ENCODE assay signal across 17 cellular contexts in genomic region chr2:230907361-230908093, GRCh38. TPM values are rescaled to one million over a fixed set of nuclear protein-coding genes. Genes with fewer than 3 reads are reported as not detected.
DNase-seq lines count a peak whose midpoint lies in the region; ATAC-seq, FAIRE-seq and TF ChIP-seq lines count a peak whose summit lies in the region.
"Had no signal": no experiment of that assay in that cellular context is flagged by ENCODE, and none has a peak within 500 bp of the region (broad histone marks: within the 10 kb centered on the region; RNA-seq: fewer than 3 reads in every experiment).

No MANE protein-coding gene starts in this region.

- POLR2A ChIA-PET in IMR-90 (lab: Charles Lee; ENCODE audit: unreplicated experiment) = no interaction called here

- H3K9me3 ChIP-seq in BLaER1 treated with 17β-estradiol and CSF1 and Interleukin-3, amounts not matched to agents 10 nM and 100 nM (replicated peaks in 1 of 11) = peaks cover 0 to 7% (median 0%) of the 10 kb centered on the region in 11 experiments; a peak in 2 of 22 replicates
- H3K9me3 ChIP-seq in IMR-90 (ENCODE audit: control insufficient read depth, insufficient read depth, low read length) (no peaks in the 10 kb centered on the region), Karpas-422 (ENCODE audit: low read length) (no peaks in the 10 kb centered on the region)
- H3K9me3 ChIP-seq: BE2C, left lung had no signal

- no peaks in the 10 kb centered on the region for H3K79me2 ChIP-seq in Karpas-422 (ENCODE audit: low read length)

- WGBS in IMR-90 (ENCODE audit: extremely low coverage in 2 of 2, insufficient read length in 1 of 2), 2 experiments = 100% methylated on average over 2 of the region's 16 CpGs; no CpG with 5 or more reads in 1 of the 2 experiments

- H3K9me1 ChIP-seq in IMR-90 (ENCODE audit: insufficient read depth, low read length) = peaks cover 14% of the 10 kb centered on the region

- H3K18ac ChIP-seq in IMR-90 (ENCODE audit: low read depth, low read length) = no peak overlapping the region

- H3K9ac ChIP-seq in BLaER1 treated with 17β-estradiol and CSF1 and Interleukin-3, amounts not matched to agents 10 nM and 100 nM = peak overlapping the region in 9 of 11 experiments; percentile 55 to 77 (median 72); a peak in 18 of 22 replicates
- H3K9ac ChIP-seq in IMR-90 (ENCODE audit: low read depth, low read length) = no peak overlapping the region
- no peak overlapping the region for H3K9ac ChIP-seq in Karpas-422 (ENCODE audit: low read length)

- peak overlapping the region in 9 of 10 experiments; percentile 1 to 69 (median 54); a peak in 15 of 20 replicates for H3K4me3 ChIP-seq in BLaER1 treated with 17β-estradiol and CSF1 and Interleukin-3, amounts not matched to agents 10 nM and 100 nM
- H3K4me3 ChIP-seq in IMR-90 (ENCODE audit: insufficient read depth, low read depth, low read length) (no peak overlapping the region), Karpas-422 (ENCODE audit: low read length) (no peak overlapping the region)
- H3K4me3 ChIP-seq: cardiac muscle cell, left lung had no signal

- CTCF ChIA-PET in IMR-90 (lab: Yijun Ruan, JAX) = no interaction called here

- peak overlapping the region in 1 of 2 experiments; percentile 5; a peak in 2 of 4 replicates for H4K8ac ChIP-seq in IMR-90 (ENCODE audit: low read depth in 2 of 2, low read length in 2 of 2)

- no peak overlapping the region for H2BK120ac ChIP-seq in IMR-90 (ENCODE audit: low read depth, low read length)

- peak overlapping the region in 9 of 11 experiments; percentile 79 to 95 (median 86); a peak in 18 of 22 replicates for H3K27ac ChIP-seq in BLaER1 treated with 17β-estradiol and CSF1 and Interleukin-3, amounts not matched to agents 10 nM and 100 nM
- H3K27ac ChIP-seq in IMR-90 (ENCODE audit: insufficient read depth, low read length) = no peak overlapping the region
- peak overlapping the region; percentile 17 for H3K27ac ChIP-seq in angular gyrus (ENCODE audit: low read depth, low read length)
- H3K27ac ChIP-seq in Karpas-422 (ENCODE audit: low read length) = no peak overlapping the region
- H3K27ac ChIP-seq: cardiac muscle cell, left lung had no signal

- TF ChIP-seq POLR2A in IMR-90 (IDR thresholded peaks at IDR 0.05; ENCODE audit: low read depth, low read length) (no peak), GM12891 (IDR thresholded peaks at IDR 0.05; ENCODE audit: low read depth, low read length) (no peak)

- no peaks in the 10 kb centered on the region for H3K79me1 ChIP-seq in IMR-90 (ENCODE audit: low read depth in 1 of 2, low read length in 2 of 2)

- no peak for DNase-seq in IMR-90
- DNase-seq in posterior vena cava (ENCODE audit: low spot score) = peak; percentile 70
- no peak for DNase-seq in SW 1271 (lab: John Stamatoyannopoulos, UW)
- no peak for DNase-seq in GM12891 (ENCODE audit: insufficient read length, low spot score)
- DNase-seq in Karpas-422 = no peak
- DNase-seq in DMS79 treated with DMSO at 0.1 percent for 48 hours (lab: John Stamatoyannopoulos, UW) = no peak
- DNase-seq: effector memory CD8-positive, alpha-beta T cell; KG1; NCI-H2227 treated with DMSO at 0.1 percent for 48 hours; SHP77 had no signal

- in situ Hi-C loops in IMR-90 (cut with MboI; ENCODE audit: low sequenced_read_pairs) = no loop called here

- peaks cover 56 to 79% (median 64%) of the 10 kb centered on the region in 10 experiments for H3K4me1 ChIP-seq in BLaER1 treated with 17β-estradiol and CSF1 and Interleukin-3, amounts not matched to agents 10 nM and 100 nM
- H3K4me1 ChIP-seq in IMR-90 (ENCODE audit: control insufficient read depth, insufficient read depth, low read length) = peaks cover 6% of the 10 kb centered on the region
- peaks cover 73% of the 10 kb centered on the region for H3K4me1 ChIP-seq in Karpas-422 (ENCODE audit: low read length)
- H3K4me1 ChIP-seq: left lung had no signal

- peak overlapping the region; percentile 72; the same call in 1 of the 2 replicates for H4K91ac ChIP-seq in IMR-90 (ENCODE audit: insufficient read depth, low read depth, low read length)

- peak overlapping the region; percentile 92 for H2AK5ac ChIP-seq in IMR-90 (ENCODE audit: low read depth, low read length)

- dilution Hi-C loops in IMR-90 (cut with HindIII; ENCODE audit: low sequenced_read_pairs, unreplicated experiment) = no loop called here

- no peaks in the 10 kb centered on the region for H4K20me1 ChIP-seq in BLaER1 treated with 17β-estradiol and CSF1 and Interleukin-3, amounts not matched to agents 10 nM and 100 nM
- no peaks in the 10 kb centered on the region for H4K20me1 ChIP-seq in IMR-90 (ENCODE audit: insufficient read depth, low read length)
- H4K20me1 ChIP-seq in Karpas-422 (ENCODE audit: insufficient read depth, low read depth, low read length) = no peaks in the 10 kb centered on the region

- no peaks in the 10 kb centered on the region for H3K9me2 ChIP-seq in Karpas-422 (replicated peaks; ENCODE audit: insufficient read depth, low read length)

- H3K23ac ChIP-seq in IMR-90 (ENCODE audit: low read depth, low read length) = no peak overlapping the region

- no peak for ATAC-seq in IMR-90 (ENCODE audit: low read depth)
- ATAC-seq: effector memory CD8-positive, alpha-beta T cell; left lung had no signal

- H2AFZ ChIP-seq in IMR-90 (replicated peaks; ENCODE audit: low read length, poor library complexity) = peak overlapping the region; percentile 35
- no peak overlapping the region for H2AFZ ChIP-seq in Karpas-422 (ENCODE audit: low read length)

- peak overlapping the region; percentile 75; the same call in 1 of the 2 replicates for H3K14ac ChIP-seq in IMR-90 (replicated peaks; ENCODE audit: low read depth, low read length)

- H3K56ac ChIP-seq in IMR-90 (ENCODE audit: extremely low read depth, insufficient read depth, low read length) = no peak overlapping the region

- peak overlapping the region; percentile 60; the same call in 1 of the 2 replicates for H2BK20ac ChIP-seq in IMR-90 (ENCODE audit: low read depth, low read length)

- peak overlapping the region; percentile 90 for H3K4ac ChIP-seq in IMR-90 (ENCODE audit: low read depth, low read length)

- FAIRE-seq in GM12891 (lab: Jason Lieb, UNC) = no peak
- FAIRE-seq: GM18507 had no signal

- H3K4me2 ChIP-seq in BLaER1 treated with 17β-estradiol and CSF1 and Interleukin-3, amounts not matched to agents 10 nM and 100 nM = peak overlapping the region; percentile 86 to 98 (median 95)
- H3K4me2 ChIP-seq in IMR-90 (ENCODE audit: low read depth, low read length) (no peak overlapping the region), Karpas-422 (ENCODE audit: low read depth, low read length, poor library complexity, severe bottlenecking) (no peak overlapping the region)

- no TSS peak for BruUV-seq in IMR-90 (replicated peaks; lab: Mats Ljungman, UMichigan)

- H2BK15ac ChIP-seq in IMR-90 (ENCODE audit: low read depth, low read length) = no peak overlapping the region

- H3K36me3 ChIP-seq in BLaER1 treated with 17β-estradiol and CSF1 and Interleukin-3, amounts not matched to agents 10 nM and 100 nM = no peaks in the 10 kb centered on the region
- H3K36me3 ChIP-seq in IMR-90 (ENCODE audit: control insufficient read depth, insufficient read depth, low read length) = no peaks in the 10 kb centered on the region
- H3K36me3 ChIP-seq in Karpas-422 (ENCODE audit: insufficient read depth, low read length) = no peaks in the 10 kb centered on the region
- H3K36me3 ChIP-seq: BE2C, cardiac muscle cell, left lung had no signal

- no peak for TF ChIP-seq RAD21 in IMR-90 (IDR thresholded peaks at IDR 0.05; ENCODE audit: low read length)

- H2AK9ac ChIP-seq in IMR-90 (replicated peaks; ENCODE audit: low read depth, low read length, poor library complexity) = peak overlapping the region; percentile 12

- intact Hi-C loops in IMR-90 (cut with micrococcal nuclease) = loop anchor here (10.0 kb wide), 1 partner anchor 547 kb away; no protein-coding TSS in a partner anchor
- intact Hi-C loops in posterior vena cava (cut with DNase I) = loop anchor here (5.0 to 10.0 kb wide), 2 partner anchors 77 to 80 kb away; no protein-coding TSS in a partner anchor

- no peak for TF ChIP-seq CTCF in IMR-90 (conservative IDR thresholded peaks at IDR 0.05; ENCODE audit: low read depth, low read length)

- no peak overlapping the region for H4K5ac ChIP-seq in IMR-90 (ENCODE audit: low read depth, low read length)

- no peaks in the 10 kb centered on the region for H3K27me3 ChIP-seq in BLaER1 treated with 17β-estradiol and CSF1 and Interleukin-3, amounts not matched to agents 10 nM and 100 nM
- H3K27me3 ChIP-seq in IMR-90 (ENCODE audit: control insufficient read depth, insufficient read depth, low read length) (no peaks in the 10 kb centered on the region), Karpas-422 (ENCODE audit: low read length) (no peaks in the 10 kb centered on the region)
- H3K27me3 ChIP-seq: BE2C, left lung had no signal

- H2BK5ac ChIP-seq in IMR-90 (ENCODE audit: low read depth, low read length, poor library complexity, severe bottlenecking) = peak overlapping the region; percentile 50

TF ChIP-seq in IMR-90, 13 proteins besides CTCF, POLR2A, EP300 and RAD21 (continues in another document):
- TF ChIP-seq BHLHE40 (IDR thresholded peaks at IDR 0.05; ENCODE audit: low read depth, low read length) (no peak), RCOR1 (IDR thresholded peaks at IDR 0.05; ENCODE audit: insufficient replicate concordance, low read length) (no peak)

TF ChIP-seq in GM12891, 5 proteins besides CTCF, POLR2A, EP300 and RAD21:
- TF ChIP-seq POU2F2 (IDR thresholded peaks at IDR 0.05; ENCODE audit: low read depth, low read length) = no peak

RNA-seq across cellular contexts. Expression of gene GPR55, which starts 17.5 kb away (rescaled TPM):
- total RNA-seq in IMR-90 (2012; rRNA removed) (not detected in 2 replicates), posterior vena cava (under 1 TPM; 0.14 to 0.19 TPM)
- 0.03 TPM in 1 of 2 replicates, not detected in the other for polyA plus RNA-seq in IMR-90 (2012; rRNA removed)
- not detected in 2 replicates for polyA plus RNA-seq in IMR-90 (2012; cell fraction: cytosol; rRNA removed)
- 0.02 and 0.05 TPM in 2 replicates for polyA plus RNA-seq in IMR-90 (2012; cell fraction: nucleus; rRNA removed; ENCODE audit: low replicate concordance)
- 20.8 TPM for polyA plus RNA-seq in GM12891 (2012; ENCODE audit: low read depth, missing spikeins)
- total RNA-seq in Karpas-422 (2014; rRNA removed; shearing (Covaris generic); ENCODE audit: low replicate concordance) = 2.9 and 9.5 TPM in 2 replicates
- total RNA-seq: cardiac muscle cell, fibroblast of villous mesenchyme had no signal
- polyA plus RNA-seq: cardiac muscle cell had no signal

RNA-seq across cellular contexts. Expression of gene ITM2C, which starts 42.8 kb away (rescaled TPM):
- 35.8 and 46.8 TPM in 2 replicates for total RNA-seq in IMR-90 (2012; rRNA removed)
- 274 and 275 TPM in 2 replicates for polyA plus RNA-seq in IMR-90 (2012; rRNA removed)
- polyA plus RNA-seq in IMR-90 (2012; cell fraction: cytosol; rRNA removed) = 429 TPM in 2 replicates
- polyA plus RNA-seq in IMR-90 (2012; cell fraction: nucleus; rRNA removed; ENCODE audit: low replicate concordance) = 107 and 149 TPM in 2 replicates
- 10 to 100 TPM; 54.7 to 64.9 TPM for total RNA-seq in posterior vena cava
- 117 TPM for polyA plus RNA-seq in GM12891 (2012; ENCODE audit: low read depth, missing spikeins)
- total RNA-seq in Karpas-422 (2014; rRNA removed; shearing (Covaris generic); ENCODE audit: low replicate concordance) = 0.19 TPM in 1 of 2 replicates, not detected in the other

Comparison
In these comparisons a context has a peak if more than half of its experiments do, and no peak if none do; other contexts are left out.
1. H3K27ac ChIP-seq: peak in BLaER1 treated with 17β-estradiol and CSF1 and Interleukin-3, amounts not matched to agents 10 nM and 100 nM (9 of 11) and angular gyrus (single experiment); none in IMR-90 (single experiment) and Karpas-422 (single experiment).
2. H3K4me2 ChIP-seq: peak in BLaER1 treated with 17β-estradiol and CSF1 and Interleukin-3, amounts not matched to agents 10 nM and 100 nM (11 of 11); none in IMR-90 (single experiment) and Karpas-422 (single experiment).
3. H3K4me3 ChIP-seq: peak in BLaER1 treated with 17β-estradiol and CSF1 and Interleukin-3, amounts not matched to agents 10 nM and 100 nM (9 of 10); none in IMR-90 (single experiment) and Karpas-422 (single experiment).
4. H3K9ac ChIP-seq: peak in BLaER1 treated with 17β-estradiol and CSF1 and Interleukin-3, amounts not matched to agents 10 nM and 100 nM (9 of 11); none in IMR-90 (single experiment) and Karpas-422 (single experiment).
5. RNA of gene ITM2C, which starts 42.8 kb away (total RNA-seq): 54.7 to 64.9 TPM in posterior vena cava and 35.8 to 46.8 TPM in IMR-90; 0.19 TPM in Karpas-422; every median in the first group is over 10 times any median in the second.